11 cellular contexts compared by ENCODE assay signal in the genomic region with DNA sequence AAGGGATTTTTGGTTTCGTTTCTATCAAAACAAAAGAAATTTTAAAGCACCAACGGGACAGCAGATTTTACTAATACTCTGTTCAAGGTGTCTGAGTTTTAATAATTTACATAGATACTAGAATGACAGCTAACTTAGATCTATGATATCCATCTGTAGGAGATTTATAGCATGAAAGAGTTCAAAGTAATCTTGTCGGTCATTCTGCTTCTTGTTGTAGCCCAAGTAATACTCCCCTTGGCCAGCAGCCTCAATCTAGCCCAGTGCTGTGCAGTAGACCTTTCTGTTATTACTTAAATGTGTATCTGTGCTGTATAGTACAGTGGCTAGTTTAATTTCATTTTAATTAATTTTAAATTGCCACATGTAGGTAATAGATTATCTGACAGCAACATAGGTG.
"Had no signal": no experiment of that assay in that cellular context is flagged by ENCODE, and none has a peak within 500 bp of the region (broad histone marks: within the 10 kb centered on the region; RNA-seq: fewer than 3 reads in every experiment).

No MANE protein-coding gene starts in this region.

- H3K9me3 Mint-ChIP-seq: activated CD4-positive, alpha-beta T cell treated with anti-CD3 and anti-CD28 coated beads, Interleukin-2, amount 10 ng/mL, durations not matched to agents 24 days and 14 days; activated naive CD4-positive, alpha-beta T cell treated with anti-CD3 and anti-CD28 coated beads, Interleukin-2, amount 50 U/mL, for 24 hours had no signal

- H3K4me3 ChIP-seq: esophagus squamous epithelium, ovary had no signal

- H3K36me3 ChIP-seq: brain microvascular endothelial cell, ovary had no signal

- H3K9me3 ChIP-seq: esophagus squamous epithelium, ovary had no signal

- H3K27ac Mint-ChIP-seq: activated CD4-positive, alpha-beta T cell treated with anti-CD3 and anti-CD28 coated beads, Interleukin-2, amount 10 ng/mL, durations not matched to agents 24 days and 14 days had no signal

- ATAC-seq: left lobe of liver had no signal

- H3K27me3 Mint-ChIP-seq: activated CD4-positive, alpha-beta T cell treated with anti-CD3 and anti-CD28 coated beads, Interleukin-2, amount 10 ng/mL, durations not matched to agents 24 days and 14 days; activated naive CD4-positive, alpha-beta T cell treated with anti-CD3 and anti-CD28 coated beads, Interleukin-2, amount 50 U/mL, for 24 hours had no signal

- H3K27me3 ChIP-seq: brain microvascular endothelial cell, esophagus squamous epithelium, ovary had no signal

- H3K4me3 Mint-ChIP-seq: activated CD4-positive, alpha-beta T cell treated with anti-CD3 and anti-CD28 coated beads, Interleukin-2, amount 10 ng/mL, durations not matched to agents 24 days and 14 days; activated naive CD4-positive, alpha-beta T cell treated with anti-CD3 and anti-CD28 coated beads, Interleukin-2, amount 50 U/mL, for 24 hours had no signal

- H3K27ac ChIP-seq: brain microvascular endothelial cell, esophagus squamous epithelium, ovary had no signal

- FAIRE-seq: urothelium cell line had no signal

- DNase-seq: activated CD4-positive, alpha-beta T cell treated with anti-CD3 and anti-CD28 coated beads, Interleukin-2, amount 10 ng/mL, durations not matched to agents 24 days and 14 days; activated effector memory CD4-positive, alpha-beta T cell treated with Interleukin-2 at 50 U/mL for 16 hours; brain microvascular endothelial cell; esophagus squamous epithelium; head of caudate nucleus; ovary; stimulated activated CD4-positive, alpha-beta T cell treated with anti-CD3 and anti-CD28 coated beads, Interleukin-4, amount 100 ng/mL, for 1 hour; stimulated activated CD8-positive, alpha-beta memory T cell treated with anti-CD3 and anti-CD28 coated beads, Interleukin-4, amount 100 ng/mL, for 48 hours had no signal
